37 cellular contexts compared by ENCODE assay signal in the genomic region with DNA sequence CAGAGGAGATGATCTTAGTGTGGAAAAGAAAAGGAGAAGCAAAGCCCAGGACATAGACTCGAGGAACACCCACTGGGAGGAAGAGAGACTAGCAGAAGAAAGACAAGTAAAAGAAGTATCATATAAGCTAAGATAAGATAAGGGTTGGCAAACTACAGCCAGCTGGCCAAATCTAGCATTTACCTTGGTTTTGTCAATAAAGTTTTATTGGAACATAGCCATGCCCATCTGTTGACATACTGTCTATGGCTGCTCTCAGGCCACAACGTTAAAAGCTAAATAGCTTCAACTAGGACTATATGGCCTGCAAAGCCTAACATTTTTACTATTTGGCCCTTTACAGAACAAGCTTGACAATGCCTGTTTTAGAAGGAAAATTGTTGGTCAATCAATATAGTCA.
"Had no signal": no experiment of that assay in that cellular context is flagged by ENCODE, and none has a peak within 500 bp of the region (broad histone marks: within the 10 kb centered on the region; RNA-seq: fewer than 3 reads in every experiment).

No MANE protein-coding gene starts in this region.

- H3K27me3 ChIP-seq: adrenal gland, ascending aorta, breast epithelium, cardiac muscle cell, dorsolateral prefrontal cortex, gastrocnemius medialis, heart left ventricle had no signal

- H3K9me3 ChIP-seq: adrenal gland, gastrocnemius medialis had no signal

- DNase-seq: activated B cell treated with CpG ODN at 0.5 μM for 24 hours; activated CD4-positive, alpha-beta T cell treated with anti-CD3 and anti-CD28 coated beads for 48 hours; activated CD4-positive, alpha-beta T cell treated with anti-CD3 and anti-CD28 coated beads, Interleukin-2, amount 50 U/mL, for 1 hour; activated CD4-positive, alpha-beta T cell treated with anti-CD3 and anti-CD28 coated beads, Interleukin-2, amount 50 U/mL, for 48 hours; activated CD8-positive, alpha-beta memory T cell treated with anti-CD3 and anti-CD28 coated beads for 24 hours; activated CD8-positive, alpha-beta T cell treated with anti-CD3 and anti-CD28 coated beads for 36 hours; activated effector memory CD4-positive, alpha-beta T cell treated with Interleukin-2 at 50 U/mL for 16 hours; activated gamma-delta T cell treated with Interleukin-2 at 50 U/mL for 16 hours; activated naive CD4-positive, alpha-beta T cell treated with anti-CD3 and anti-CD28 coated beads, Interleukin-2, amount 50 U/mL, for 16 hours; activated naive CD4-positive, alpha-beta T cell treated with Interleukin-2 at 50 U/mL for 16 hours; activated naive CD8-positive, alpha-beta T cell treated with anti-CD3 and anti-CD28 coated beads for 36 hours; activated naive CD8-positive, alpha-beta T cell treated with anti-CD3 and anti-CD28 coated beads, Interleukin-2, amount 50 U/mL, for 24 hours; activated T-cell treated with anti-CD3 and anti-CD28 coated beads, Interleukin-2, amount 50 U/mL, for 4 hours; amygdala; central memory CD4-positive, alpha-beta T cell; cerebellar nuclear complex; dorsolateral prefrontal cortex; effector memory CD4-positive, alpha-beta T cell; endodermal cell; foreskin keratinocyte; gastrocnemius medialis; glutamatergic neuron; heart left ventricle; T-cell; T-helper 9 cell; WERI-Rb-1 had no signal

- H3K4me3 ChIP-seq: adrenal gland, ascending aorta, breast epithelium, cardiac muscle cell, coronary artery, dorsolateral prefrontal cortex, gastrocnemius medialis, heart left ventricle had no signal

- H3K9me3 Mint-ChIP-seq: activated B cell treated with CpG ODN at 0.5 μM for 24 hours; activated CD8-positive, alpha-beta T cell treated with anti-CD3 and anti-CD28 coated beads for 36 hours; activated T-cell treated with anti-CD3 and anti-CD28 coated beads, Interleukin-2, amount 50 U/mL, for 4 hours; endodermal cell; T-helper 1 cell treated with Interleukin-12 subunit alpha and Interleukin-12 subunit beta and Interleukin-4 antibody, amounts not matched to agents 30 μg/mL and 1 μg/mL, for 36 hours had no signal

- H3K27ac ChIP-seq: ascending aorta, breast epithelium, cardiac muscle cell, coronary artery, dorsolateral prefrontal cortex, foreskin keratinocyte, gastrocnemius medialis, heart left ventricle, WERI-Rb-1 had no signal

- H3K27me3 Mint-ChIP-seq: activated B cell treated with CpG ODN at 0.5 μM for 24 hours; activated naive CD8-positive, alpha-beta T cell treated with anti-CD3 and anti-CD28 coated beads, Interleukin-2, amount 50 U/mL, for 24 hours; activated T-helper 17 cell treated with anti-CD3 and anti-CD28 coated beads, Interleukin-2, amount 50 U/mL, for 72 hours; dendritic cell treated with granulocyte-macrophage colony-stimulating factor and Interleukin-4, amounts not matched to agents 40 ng/mL and 50 ng/mL, for 4 days had no signal

- H3K4me1 Mint-ChIP-seq: activated B cell treated with CpG ODN at 0.5 μM for 24 hours; activated T-helper 17 cell treated with anti-CD3 and anti-CD28 coated beads, Interleukin-2, amount 50 U/mL, for 72 hours had no signal

- H3K36me3 Mint-ChIP-seq: activated naive CD8-positive, alpha-beta T cell treated with anti-CD3 and anti-CD28 coated beads for 36 hours; T-cell had no signal

- ATAC-seq: activated CD4-positive, CD25-positive, alpha-beta regulatory T cell treated with anti-CD3 and anti-CD28 coated beads, Interleukin-2, amount 50 U/mL, for 24 hours; activated CD8-positive, alpha-beta T cell treated with anti-CD3 and anti-CD28 coated beads for 36 hours; activated naive CD8-positive, alpha-beta T cell treated with anti-CD3 and anti-CD28 coated beads, Interleukin-2, amount 50 U/mL, for 24 hours; activated T-cell treated with anti-CD3 and anti-CD28 coated beads, Interleukin-2, amount 50 U/mL, for 4 hours; activated T-helper 17 cell treated with anti-CD3 and anti-CD28 coated beads, Interleukin-2, amount 50 U/mL, for 72 hours; esophagus mucosa; foreskin keratinocyte; gastrocnemius medialis; T-cell had no signal

- H3K4me3 Mint-ChIP-seq: activated B cell treated with CpG ODN at 0.5 μM for 24 hours; activated CD8-positive, alpha-beta T cell treated with anti-CD3 and anti-CD28 coated beads for 36 hours; activated naive CD8-positive, alpha-beta T cell treated with anti-CD3 and anti-CD28 coated beads for 36 hours; activated naive CD8-positive, alpha-beta T cell treated with anti-CD3 and anti-CD28 coated beads, Interleukin-2, amount 50 U/mL, for 24 hours; activated T-cell treated with anti-CD3 and anti-CD28 coated beads, Interleukin-2, amount 50 U/mL, for 4 hours; activated T-helper 17 cell treated with anti-CD3 and anti-CD28 coated beads, Interleukin-2, amount 50 U/mL, for 72 hours; brain; dendritic cell treated with granulocyte-macrophage colony-stimulating factor and Interleukin-4, amounts not matched to agents 40 ng/mL and 50 ng/mL, for 4 days; endodermal cell; T-cell; T-helper 1 cell treated with Interleukin-12 subunit alpha and Interleukin-12 subunit beta and Interleukin-4 antibody, amounts not matched to agents 30 μg/mL and 1 μg/mL, for 36 hours had no signal

- H3K4me1 ChIP-seq: ascending aorta, breast epithelium, foreskin keratinocyte had no signal

- H3K36me3 ChIP-seq: adrenal gland, ascending aorta, breast epithelium, cardiac muscle cell, gastrocnemius medialis, heart left ventricle, WERI-Rb-1 had no signal

- H3K27ac Mint-ChIP-seq: activated B cell treated with CpG ODN at 0.5 μM for 24 hours; activated CD8-positive, alpha-beta T cell treated with anti-CD3 and anti-CD28 coated beads for 36 hours; activated naive CD8-positive, alpha-beta T cell treated with anti-CD3 and anti-CD28 coated beads for 36 hours; activated naive CD8-positive, alpha-beta T cell treated with anti-CD3 and anti-CD28 coated beads, Interleukin-2, amount 50 U/mL, for 24 hours; activated T-helper 17 cell treated with anti-CD3 and anti-CD28 coated beads, Interleukin-2, amount 50 U/mL, for 72 hours; dendritic cell treated with granulocyte-macrophage colony-stimulating factor and Interleukin-4, amounts not matched to agents 40 ng/mL and 50 ng/mL, for 4 days; endodermal cell; T-cell; T-helper 1 cell treated with Interleukin-12 subunit alpha and Interleukin-12 subunit beta and Interleukin-4 antibody, amounts not matched to agents 30 μg/mL and 1 μg/mL, for 36 hours had no signal
